Comparison of ENCODE assay signal across 19 cellular contexts in genomic region chr6:45721665-45722064, GRCh38.
A peak's percentile ranks its signal among the peaks of the same experiment; 100 is the strongest.
DNase-seq lines count a peak whose midpoint lies in the region; ATAC-seq, FAIRE-seq and TF ChIP-seq lines count a peak whose summit lies in the region.
"Had no signal": no experiment of that assay in that cellular context is flagged by ENCODE, and none has a peak within 500 bp of the region (broad histone marks: within the 10 kb centered on the region; RNA-seq: fewer than 3 reads in every experiment).

No MANE protein-coding gene starts in this region.

- 31% methylated on average over 6 of the region's 6 CpGs for WGBS in SK-N-SH (ENCODE audit: low lambda C conversion rate)
- 73% methylated on average over 6 of the region's 6 CpGs; no CpG with 5 or more reads in 1 of the 2 experiments for WGBS in H1 (ENCODE audit: extremely low coverage in 1 of 2, insufficient coverage in 1 of 2, insufficient read length in 1 of 2, insufficient replicate concordance in 2 of 2, low coverage in 1 of 2, low lambda C conversion rate in 2 of 2, missing lambda C conversion rate in 1 of 2), 2 experiments

- H3K4ac ChIP-seq in H1 (replicated peaks; ENCODE audit: insufficient read length, low read depth, low read length), result no peak overlapping the region

- no peak overlapping the region for H3K9ac ChIP-seq in SK-N-SH
- no peak overlapping the region for H3K9ac ChIP-seq in H1 (replicated peaks in 1 of 4; ENCODE audit: extremely low read depth in 1 of 4, low read depth in 3 of 4, low read length in 3 of 4)
- H3K9ac ChIP-seq: KMS-11 had no signal

- no peak overlapping the region for H2AFZ ChIP-seq in SK-N-SH (ENCODE audit: low read depth)
- H2AFZ ChIP-seq in OCI-LY7 (ENCODE audit: low read length), result no peak overlapping the region
- H2AFZ ChIP-seq in H1 (ENCODE audit: low read length), result no peak overlapping the region

- H4K8ac ChIP-seq in H1 (ENCODE audit: extremely low read depth, insufficient read depth, low read length), result no peak overlapping the region

- H2BK120ac ChIP-seq in H1 (replicated peaks; ENCODE audit: low read depth, low read length), result no peak overlapping the region

- FAIRE-seq in H1 (lab: Jason Lieb, UNC), result no peak
- FAIRE-seq: A549, G401.6, urothelium cell line had no signal

- H3K56ac ChIP-seq in H1 (replicated peaks; ENCODE audit: insufficient read length, low read depth, low read length), result no peak overlapping the region

- CTCF ChIA-PET in SK-N-SH (lab: Yijun Ruan, JAX), result interaction anchor here (0.6 to 1.4 kb wide), 3 partner anchors 302 to 1251 kb away, joined by 3 to 5 read pairs (median 3); no protein-coding TSS in a partner anchor
- CTCF ChIA-PET in OCI-LY7 (lab: Charles Lee; ENCODE audit: unreplicated experiment), result no interaction called here
- CTCF ChIA-PET in H1 (lab: Charles Lee; ENCODE audit: partially characterized antibody), result interaction anchor here (0.7 to 1.7 kb wide), 16 partner anchors 13 to 1066 kb away, joined by 3 to 6 read pairs (median 3); partner anchors contain the start of gene SUPT3H

- no peaks in the 10 kb centered on the region for H3K79me1 ChIP-seq in H1 (ENCODE audit: low read depth, low read length)

- H3K9me3 ChIP-seq in SK-N-SH (no peaks in the 10 kb centered on the region), OCI-LY7 (ENCODE audit: low read length) (no peaks in the 10 kb centered on the region), H1 (ENCODE audit: insufficient read depth in 2 of 2, low read depth in 1 of 2, low read length in 1 of 2) (no peaks in the 10 kb centered on the region)
- H3K9me3 ChIP-seq: A549 had no signal

- POLR2A ChIA-PET in SK-N-SH (lab: Yijun Ruan, JAX) (no interaction called here), OCI-LY7 (lab: Charles Lee) (interaction anchor here (0.6 to 0.7 kb wide), 2 partner anchors 156 to 360 kb away, joined by 3 read pairs; no protein-coding TSS in a partner anchor), H1 (lab: Charles Lee; ENCODE audit: partially characterized antibody) (no interaction called here)

- no peak for TF ChIP-seq RAD21 in SK-N-SH (IDR thresholded peaks at IDR 0.05; ENCODE audit: low read length)
- peak; percentile 29 to 49 for TF ChIP-seq RAD21 in H1 (IDR thresholded peaks at IDR 0.05 in 1 of 2, conservative IDR thresholded peaks at IDR 0.05 in 1 of 2; ENCODE audit: low read depth in 2 of 2, low read length in 2 of 2)

- no peak for TF ChIP-seq EP300 in SK-N-SH (IDR thresholded peaks at IDR 0.05; ENCODE audit: borderline replicate concordance in 1 of 2, low read depth in 1 of 2, low read length in 1 of 2)
- no peak for TF ChIP-seq EP300 in H1 (IDR thresholded peaks at IDR 0.05; ENCODE audit: borderline replicate concordance in 1 of 2, low read depth in 2 of 2, low read length in 2 of 2)

- peaks cover 4% of the 10 kb centered on the region for H3F3A ChIP-seq in SK-N-SH (replicated peaks; ENCODE audit: insufficient read depth)

- DNase-seq in SK-N-SH (no peak), OCI-LY7 (ENCODE audit: low spot score) (no peak), H1 (ENCODE audit: low read depth in 1 of 2, low spot score in 2 of 2) (peak in 1 of 2 experiments; percentile 50), retinal pigment epithelial cell (ENCODE audit: low read depth) (no peak), NCI-H1694 (lab: John Stamatoyannopoulos, UW) (no peak)
- DNase-seq: activated CD4-positive, alpha-beta T cell treated with anti-CD3 and anti-CD28 coated beads, Interleukin-2, amount 10 ng/mL, durations not matched to agents 7 days and 5 days; activated CD8-positive, alpha-beta memory T cell treated with anti-CD3 and anti-CD28 coated beads, Interleukin-2, amount 50 U/mL, for 4 hours; activated effector memory CD4-positive, alpha-beta T cell treated with Interleukin-2 at 50 U/mL for 16 hours; C1 segment of cervical spinal cord; left ventricle myocardium superior; NCI-H526 had no signal

- H3K4me1 ChIP-seq in SK-N-SH (ENCODE audit: control insufficient read depth in 1 of 2, insufficient read depth in 2 of 2, low read depth in 1 of 2, low read length in 1 of 2) (peaks cover 0 to 3% of the 10 kb centered on the region in 2 experiments; a peak in 1 of 4 replicates), OCI-LY7 (ENCODE audit: insufficient read depth, low read length, poor library complexity, severe bottlenecking) (no peaks in the 10 kb centered on the region), H1 (replicated peaks in 1 of 4; ENCODE audit: control insufficient read depth in 3 of 4, insufficient read depth in 4 of 4, low read length in 3 of 4) (no peaks in the 10 kb centered on the region)
- H3K4me1 ChIP-seq: A549 had no signal

- no peak overlapping the region for H4K91ac ChIP-seq in H1 (replicated peaks; ENCODE audit: insufficient read length, low read length)

- H3K23me2 ChIP-seq in H1 (ENCODE audit: low read depth, low read length), result no peaks in the 10 kb centered on the region

- H3K18ac ChIP-seq in H1 (ENCODE audit: extremely low read depth, low read length), result no peak overlapping the region

- no peak overlapping the region for H2BK15ac ChIP-seq in H1 (ENCODE audit: low read length)

- H3K4me3 ChIP-seq in SK-N-SH (ENCODE audit: low read depth in 2 of 2, low read length in 1 of 2) (no peak overlapping the region), OCI-LY7 (ENCODE audit: low read depth, low read length, poor library complexity, severe bottlenecking) (no peak overlapping the region), H1 (ENCODE audit: extremely low read depth in 1 of 4, insufficient read depth in 2 of 4, low read depth in 3 of 4, low read length in 4 of 4) (no peak overlapping the region), retinal pigment epithelial cell (ENCODE audit: low read length) (no peak overlapping the region)
- H3K4me3 ChIP-seq: A549, esophagus muscularis mucosa had no signal

- no peak for ATAC-seq in SK-N-SH treated with all-trans-retinoic acid at 6 μM for 48 hours
- no peak for ATAC-seq in HG02973 (IDR thresholded peaks at IDR 0.05; ENCODE audit: unreplicated experiment)
- ATAC-seq in GM18858 (IDR thresholded peaks at IDR 0.05; ENCODE audit: unreplicated experiment), result no peak
- ATAC-seq: A549, left ventricle myocardium superior had no signal

- H2AK5ac ChIP-seq in H1 (ENCODE audit: low read depth, low read length), result no peak overlapping the region

- H2BK20ac ChIP-seq in H1 (ENCODE audit: low read length), result no peak overlapping the region

- TF ChIP-seq CTCF in SK-N-SH (IDR thresholded peaks at IDR 0.05) (0 out of 2 replicates have a peak, but pooled peaks have one; percentile 15), OCI-LY7 (conservative IDR thresholded peaks at IDR 0.05; ENCODE audit: low read length) (peak; percentile 56), H1 (IDR thresholded peaks at IDR 0.05; ENCODE audit: control extremely low read depth in 1 of 3, insufficient read depth in 1 of 3, low read depth in 1 of 3, low read length in 3 of 3) (peak in 2 of 3 experiments; percentile 37 to 39; a peak in 2 of 4 replicates), retinal pigment epithelial cell (conservative IDR thresholded peaks at IDR 0.05; ENCODE audit: low read depth, low read length) (peak; percentile 16)

- H4K20me1 ChIP-seq in SK-N-SH (ENCODE audit: insufficient read depth) (no peaks in the 10 kb centered on the region), OCI-LY7 (ENCODE audit: insufficient read depth, low read length) (no peaks in the 10 kb centered on the region), H1 (replicated peaks in 1 of 2; ENCODE audit: control insufficient read depth in 1 of 2, insufficient read depth in 2 of 2, low read length in 2 of 2) (no peaks in the 10 kb centered on the region)

- H3K4me2 ChIP-seq in SK-N-SH (no peak overlapping the region), OCI-LY7 (ENCODE audit: low read length) (no peak overlapping the region), H1 (ENCODE audit: insufficient read depth in 1 of 2, low read depth in 2 of 2, low read length in 2 of 2) (no peak overlapping the region)
- H3K4me2 ChIP-seq: A549, KMS-11 had no signal

- no peak overlapping the region for H2BK12ac ChIP-seq in H1 (ENCODE audit: low read depth, low read length)

- no peaks in the 10 kb centered on the region for H3K36me3 ChIP-seq in SK-N-SH (replicated peaks in 1 of 2; ENCODE audit: control insufficient read depth in 1 of 2, insufficient read depth in 2 of 2, low read length in 1 of 2)
- H3K36me3 ChIP-seq in OCI-LY7 (ENCODE audit: insufficient read depth, low read length), result no peaks in the 10 kb centered on the region
- no peaks in the 10 kb centered on the region for H3K36me3 ChIP-seq in H1 (ENCODE audit: control insufficient read depth in 2 of 4, insufficient read depth in 4 of 4, low read length in 3 of 4)
- H3K36me3 ChIP-seq: esophagus muscularis mucosa had no signal

- H3K9me2 ChIP-seq in SK-N-SH (no peaks in the 10 kb centered on the region), OCI-LY7 (ENCODE audit: insufficient read depth, low read length) (no peaks in the 10 kb centered on the region)

- BruUV-seq in OCI-LY7 (replicated peaks; lab: Mats Ljungman, UMichigan), result no TSS peak

- no peak overlapping the region for H3K23ac ChIP-seq in H1 (ENCODE audit: insufficient read length)

- intact Hi-C loops in OCI-LY7 (cut with micrococcal nuclease; ENCODE audit: unreplicated experiment), result no loop called here

- H3K27me3 ChIP-seq in SK-N-SH (ENCODE audit: insufficient read depth), result no peaks in the 10 kb centered on the region
- no peaks in the 10 kb centered on the region for H3K27me3 ChIP-seq in H1 (replicated peaks in 1 of 4; ENCODE audit: control insufficient read depth in 3 of 4, extremely low read depth in 1 of 4, insufficient read depth in 3 of 4, low read length in 3 of 4)

- TF ChIP-seq POLR2A in H1 (IDR thresholded peaks at IDR 0.05; ENCODE audit: control extremely low read depth in 1 of 2, low read depth in 2 of 2, low read length in 2 of 2), result no peak

- no peak overlapping the region for H2BK5ac ChIP-seq in H1 (ENCODE audit: low read depth, low read length)

- H4K5ac ChIP-seq in H1 (ENCODE audit: insufficient read length, low read depth, low read length), result no peak overlapping the region

- H3K27ac ChIP-seq in SK-N-SH (ENCODE audit: low read depth in 2 of 2, low read length in 1 of 2) (no peak overlapping the region), OCI-LY7 (ENCODE audit: low read depth, low read length, poor library complexity, severe bottlenecking) (no peak overlapping the region), H1 (ENCODE audit: low read depth, low read length) (no peak overlapping the region)
- H3K27ac ChIP-seq: A549, esophagus muscularis mucosa, KMS-11 had no signal

- H3K14ac ChIP-seq in H1 (ENCODE audit: insufficient read length), result no peak overlapping the region

- H3K79me2 ChIP-seq in SK-N-SH (ENCODE audit: insufficient read depth), result no peaks in the 10 kb centered on the region
- no peaks in the 10 kb centered on the region for H3K79me2 ChIP-seq in OCI-LY7 (ENCODE audit: insufficient read depth, low read depth, low read length)
- H3K79me2 ChIP-seq in H1 (ENCODE audit: control insufficient read depth in 1 of 2, insufficient read depth in 2 of 2, low read length in 2 of 2), result no peaks in the 10 kb centered on the region

TF ChIP-seq in SK-N-SH, 30 proteins besides CTCF, POLR2A, EP300 and RAD21:
- no peak for TF ChIP-seq TEAD4 (IDR thresholded peaks at IDR 0.05; ENCODE audit: borderline replicate concordance, insufficient read depth)

TF ChIP-seq in SK-N-SH treated with all-trans-retinoic acid at 6 μM for 48 hours, 23 proteins besides CTCF, POLR2A, EP300 and RAD21 (continues in another document):
- TF ChIP-seq TOX (CRISPR knock-in tag; IDR thresholded peaks at IDR 0.05; ENCODE audit: borderline replicate concordance), result no peak
- TF ChIP-seq ZNF70 (CRISPR knock-in tag; IDR thresholded peaks at IDR 0.05), result no peak

TF ChIP-seq in H1, 55 proteins besides CTCF, POLR2A, EP300 and RAD21 (continues in another document):
- TF ChIP-seq CREB1 (IDR thresholded peaks at IDR 0.05), result no peak

Comparison
In these comparisons a context has a peak if more than half of its experiments do, and no peak if none do; other contexts are left out.
1. Of the 17 proteins assayed by ChIP-seq in both H1 and SK-N-SH: peak only in H1: RAD21 and TEAD4; only in SK-N-SH: none; in both: CTCF; in neither: 14.